Comparison of ENCODE assay signal across 1 cellular context in the genomic region with DNA sequence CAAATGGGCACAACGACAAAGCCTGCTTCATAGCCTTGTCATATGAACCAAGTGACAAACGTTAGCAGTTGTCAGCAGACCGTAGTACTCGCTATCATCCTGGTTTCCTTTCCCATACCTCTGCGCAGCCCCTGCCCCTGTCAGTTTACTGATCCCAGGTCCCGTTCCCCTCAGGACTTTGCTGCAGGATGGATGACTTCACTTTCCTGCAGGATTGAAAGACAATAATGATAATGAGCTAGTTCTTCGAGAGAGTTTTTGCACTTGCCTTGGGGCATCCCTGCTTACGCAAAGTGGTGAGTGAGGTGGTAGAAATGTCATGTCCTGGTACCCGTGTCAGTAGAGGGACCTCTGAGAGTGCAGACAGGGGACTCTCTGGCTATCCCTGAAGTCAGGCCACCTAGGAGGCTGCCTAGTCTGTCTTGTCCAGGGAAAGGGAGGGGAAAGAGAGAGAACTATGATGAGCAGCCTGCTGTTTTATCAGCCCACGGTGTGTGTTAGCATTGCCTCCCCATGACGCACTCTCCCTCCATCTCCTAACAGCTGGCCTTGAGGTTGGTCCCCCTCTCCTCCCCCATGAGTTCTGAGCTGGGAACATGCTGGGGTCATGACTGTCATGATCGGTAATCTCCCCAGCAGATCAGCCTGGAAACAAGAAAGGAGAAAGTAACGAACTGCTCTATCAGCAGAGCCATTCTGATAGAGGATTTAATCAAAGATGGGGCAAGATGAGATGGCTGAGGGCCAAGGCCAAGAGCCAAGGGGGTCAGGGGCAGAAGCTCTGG.
TF ChIP-seq lines count a peak whose summit lies in the region.

No MANE protein-coding gene starts in this region.

TF ChIP-seq in K562, 482 proteins besides CTCF, POLR2A, EP300 and RAD21:
- TF ChIP-seq ZNF23 (CRISPR knock-in tag; IDR thresholded peaks at IDR 0.05) (no peak), ZBTB8A (IDR thresholded peaks at IDR 0.05; ENCODE audit: partially characterized antibody) (no peak), FOXA3 (CRISPR knock-in tag; conservative IDR thresholded peaks at IDR 0.05 in 1 of 2, IDR thresholded peaks at IDR 0.05 in 1 of 2) (no peak), SIN3B (IDR thresholded peaks at IDR 0.05; ENCODE audit: low read depth) (no peak), PHF21A (IDR thresholded peaks at IDR 0.05; ENCODE audit: borderline replicate concordance, low read depth) (no peak), CBFA2T3 (IDR thresholded peaks at IDR 0.05) (peak; percentile 13; the same call in 1 of the 2 replicates), CREM (IDR thresholded peaks at IDR 0.05; ENCODE audit: low read depth) (peak; percentile 39), MECOM (CRISPR knock-in tag; IDR thresholded peaks at IDR 0.05) (no peak), FOSL1 (tag; conservative IDR thresholded peaks at IDR 0.05) (peak; percentile 40; the same call in 1 of the 2 replicates), CBFA2T2 (conservative IDR thresholded peaks at IDR 0.05) (0 out of 2 replicates have a peak, but pooled peaks have one; percentile 7)
- TF ChIP-seq, protein P1, sequence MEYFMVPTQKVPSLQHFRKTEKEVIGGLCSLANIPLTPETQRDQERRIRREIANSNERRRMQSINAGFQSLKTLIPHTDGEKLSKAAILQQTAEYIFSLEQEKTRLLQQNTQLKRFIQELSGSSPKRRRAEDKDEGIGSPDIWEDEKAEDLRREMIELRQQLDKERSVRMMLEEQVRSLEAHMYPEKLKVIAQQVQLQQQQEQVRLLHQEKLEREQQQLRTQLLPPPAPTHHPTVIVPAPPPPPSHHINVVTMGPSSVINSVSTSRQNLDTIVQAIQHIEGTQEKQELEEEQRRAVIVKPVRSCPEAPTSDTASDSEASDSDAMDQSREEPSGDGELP (CRISPR knock-in tag; IDR thresholded peaks at IDR 0.05; ENCODE audit: borderline replicate concordance) = peak; percentile 78; the same call in 1 of the 2 replicates
